8 cellular contexts compared by ENCODE assay signal in the genomic region with DNA sequence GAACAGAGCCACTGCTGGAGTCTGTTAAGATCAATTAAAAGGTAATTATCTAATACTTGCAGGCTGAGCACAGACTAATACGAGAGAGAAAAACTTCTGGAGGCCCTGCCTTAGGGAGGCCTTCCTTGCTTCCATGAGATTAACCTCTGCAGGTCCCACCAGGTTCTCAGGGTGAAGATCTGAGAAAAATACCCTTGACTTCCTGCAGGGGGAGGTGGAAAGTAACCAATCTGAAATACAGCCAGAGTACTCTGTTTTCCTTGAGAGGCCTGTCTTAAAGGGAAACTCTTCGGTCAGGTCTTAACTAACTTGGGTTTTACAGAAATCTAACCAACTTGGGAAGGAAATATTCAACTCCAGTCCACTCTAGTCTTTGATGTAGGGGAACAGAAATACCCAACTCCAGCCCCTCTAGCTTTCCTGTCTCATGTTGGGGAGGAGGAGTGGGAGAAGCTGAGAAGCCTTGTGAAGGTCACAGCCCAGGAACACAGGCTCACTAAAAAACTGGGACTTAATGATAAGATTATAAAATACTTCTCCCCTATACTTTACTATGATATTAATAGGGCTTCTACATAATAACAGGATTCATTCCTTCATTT.
DNase-seq lines count a peak whose midpoint lies in the region; ATAC-seq and TF ChIP-seq lines count a peak whose summit lies in the region.

No MANE protein-coding gene starts in this region.

- peak; percentile 3 for DNase-seq in COLO668 (lab: John Stamatoyannopoulos, UW; ENCODE audit: unreplicated experiment)
- peak; percentile 11 for DNase-seq in NCI-H2227 treated with DMSO at 0.1 percent for 48 hours (lab: John Stamatoyannopoulos, UW)
- DNase-seq in cardiac fibroblast (ENCODE audit: low read depth in 2 of 2), result peak; percentile 56 to 69
- DNase-seq in mucosa of descending colon, result peak in 1 of 3 donors; percentile 38
- no peak for DNase-seq in activated CD4-positive, alpha-beta memory T cell treated with anti-CD3 and anti-CD28 coated beads, Interleukin-2, amount 10 ng/mL, durations not matched to agents 7 days and 5 days
- DNase-seq in vagina (ENCODE audit: extremely low spot score in 2 of 2), result no peak

- no peak for TF ChIP-seq POLR2A in vagina (IDR thresholded peaks at IDR 0.05)

- no peaks in the 10 kb centered on the region for H3K4me1 Mint-ChIP-seq in activated CD4-positive, alpha-beta memory T cell treated with anti-CD3 and anti-CD28 coated beads, Interleukin-2, amount 10 ng/mL, durations not matched to agents 7 days and 5 days

- no peaks in the 10 kb centered on the region for H3K4me1 ChIP-seq in mucosa of descending colon (ENCODE audit: low read depth)
- no peaks in the 10 kb centered on the region for H3K4me1 ChIP-seq in vagina

- POLR2A ChIA-PET in activated CD4-positive, alpha-beta memory T cell treated with anti-CD3 and anti-CD28 coated beads, Interleukin-2, amount 10 ng/mL, durations not matched to agents 7 days and 5 days (lab: Charles Lee), result interaction anchor here (2.4 kb wide), 1 partner anchor 77 kb away, joined by 6 read pairs; the partner anchor contains the start of genes AIMP1 and TBCK

- intact Hi-C loops in mucosa of descending colon (cut with DNase I, micrococcal nuclease), result no loop called here
- intact Hi-C loops in vagina (cut with DNase I), result loop anchor here (1.0 kb wide), 1 partner anchor 17 kb away; no protein-coding TSS in a partner anchor

- H3K4me3 ChIP-seq in cardiac fibroblast (replicated peaks in 1 of 2; ENCODE audit: low read depth in 2 of 2, low read length in 2 of 2) (no peak overlapping the region), mucosa of descending colon (no peak overlapping the region), vagina (no peak overlapping the region)

- no peak overlapping the region for H3K27ac ChIP-seq in vagina

- H3K9me3 ChIP-seq in mucosa of descending colon (no peaks in the 10 kb centered on the region), vagina (no peaks in the 10 kb centered on the region)

- ATAC-seq in GM18511 (IDR thresholded peaks at IDR 0.05; ENCODE audit: unreplicated experiment), result peak; percentile 94
- peak; percentile 64 for ATAC-seq in HG02840 (IDR thresholded peaks at IDR 0.05; ENCODE audit: low FRiP score, unreplicated experiment)
- peak; percentile 85 for ATAC-seq in mucosa of descending colon

- peaks cover 12% of the 10 kb centered on the region for H3K36me3 Mint-ChIP-seq in activated CD4-positive, alpha-beta memory T cell treated with anti-CD3 and anti-CD28 coated beads, Interleukin-2, amount 10 ng/mL, durations not matched to agents 7 days and 5 days (ENCODE audit: low read depth)

- no peak overlapping the region for H3K27ac Mint-ChIP-seq in activated CD4-positive, alpha-beta memory T cell treated with anti-CD3 and anti-CD28 coated beads, Interleukin-2, amount 10 ng/mL, durations not matched to agents 7 days and 5 days

- TF ChIP-seq CTCF in cardiac fibroblast (IDR thresholded peaks at IDR 0.05; ENCODE audit: low read depth, low read length) (peak; percentile 78), mucosa of descending colon (IDR thresholded peaks at IDR 0.05) (no peak), vagina (IDR thresholded peaks at IDR 0.05) (peak in 1 of 3 experiments; percentile 31)

- H3K27me3 Mint-ChIP-seq in activated CD4-positive, alpha-beta memory T cell treated with anti-CD3 and anti-CD28 coated beads, Interleukin-2, amount 10 ng/mL, durations not matched to agents 7 days and 5 days, result no peaks in the 10 kb centered on the region

- H3K36me3 ChIP-seq in mucosa of descending colon (ENCODE audit: low read depth), result no peaks in the 10 kb centered on the region
- H3K36me3 ChIP-seq in vagina, result peaks cover 0 to 11% of the 10 kb centered on the region in 2 donors

- CTCF ChIA-PET in activated CD4-positive, alpha-beta memory T cell treated with anti-CD3 and anti-CD28 coated beads, Interleukin-2, amount 10 ng/mL, durations not matched to agents 7 days and 5 days (lab: Charles Lee), result no interaction called here

- peaks cover 2% of the 10 kb centered on the region for H3K9me3 Mint-ChIP-seq in activated CD4-positive, alpha-beta memory T cell treated with anti-CD3 and anti-CD28 coated beads, Interleukin-2, amount 10 ng/mL, durations not matched to agents 7 days and 5 days

- no peak overlapping the region for H3K4me3 Mint-ChIP-seq in activated CD4-positive, alpha-beta memory T cell treated with anti-CD3 and anti-CD28 coated beads, Interleukin-2, amount 10 ng/mL, durations not matched to agents 7 days and 5 days

- no peaks in the 10 kb centered on the region for H3K27me3 ChIP-seq in vagina

Comparison
In these comparisons a context has a peak if more than half of its experiments do, and no peak if none do; other contexts are left out.
1. DNase-seq: peak in COLO668 (single experiment), NCI-H2227 treated with DMSO at 0.1 percent for 48 hours (single experiment) and cardiac fibroblast (2 of 2); none in activated CD4-positive, alpha-beta memory T cell treated with anti-CD3 and anti-CD28 coated beads, Interleukin-2, amount 10 ng/mL, durations not matched to agents 7 days and 5 days (single experiment) and vagina (0 of 2).
2. Peak in every context shown above with its lines, with median percentiles within 50 percentile points of each other: ATAC-seq.